ENCODE assay signal across 29 cellular contexts in the genomic region with DNA sequence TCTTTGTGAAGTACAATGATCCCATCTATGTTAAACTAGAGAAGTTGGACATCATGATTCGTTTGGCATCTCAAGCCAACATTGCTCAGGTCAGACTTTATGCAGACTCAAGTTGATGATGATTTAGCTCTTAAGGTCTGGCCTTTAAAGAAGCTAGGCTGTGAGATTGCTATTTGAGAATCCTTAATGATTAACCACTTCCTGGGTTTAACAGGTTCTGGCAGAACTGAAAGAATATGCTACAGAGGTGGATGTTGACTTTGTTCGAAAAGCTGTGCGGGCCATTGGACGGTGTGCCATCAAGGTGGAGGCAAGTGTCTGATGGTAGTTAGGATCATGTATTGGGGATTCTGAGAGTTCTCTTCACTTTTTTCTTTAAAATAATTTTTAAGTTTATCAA. TPM values are rescaled to one million over a fixed set of nuclear protein-coding genes. Genes with fewer than 3 reads are reported as not detected.
DNase-seq lines count a peak whose midpoint lies in the region; ATAC-seq and TF ChIP-seq lines count a peak whose summit lies in the region.
"Had no signal": no experiment of that assay in that cellular context is flagged by ENCODE, and none has a peak within 500 bp of the region (broad histone marks: within the 10 kb centered on the region; RNA-seq: fewer than 3 reads in every experiment).

No MANE protein-coding gene starts in this region.

- no peaks in the 10 kb centered on the region for H3K27me3 Mint-ChIP-seq in effector memory CD8-positive, alpha-beta T cell
- H3K27me3 Mint-ChIP-seq in progenitor cell of endocrine pancreas, result no peaks in the 10 kb centered on the region
- H3K27me3 Mint-ChIP-seq: activated naive CD4-positive, alpha-beta T cell treated with anti-CD3 and anti-CD28 coated beads, Interleukin-2, amount 50 U/mL, for 24 hours; activated T-helper 17 cell treated with anti-CD3 and anti-CD28 coated beads, Interleukin-2, amount 50 U/mL, for 72 hours had no signal

- ATAC-seq in effector memory CD8-positive, alpha-beta T cell (replicated peaks), result no peak
- ATAC-seq in left lung (peak; percentile 90), HG03521 (IDR thresholded peaks at IDR 0.05; ENCODE audit: unreplicated experiment) (no peak), HG03342 (IDR thresholded peaks at IDR 0.05; ENCODE audit: unreplicated experiment) (no peak)
- ATAC-seq: activated T-helper 17 cell treated with anti-CD3 and anti-CD28 coated beads, Interleukin-2, amount 50 U/mL, for 72 hours had no signal

- H3K36me3 Mint-ChIP-seq in effector memory CD8-positive, alpha-beta T cell (ENCODE audit: insufficient read depth), result peaks cover 59% of the 10 kb centered on the region
- peaks cover 11% of the 10 kb centered on the region for H3K36me3 Mint-ChIP-seq in progenitor cell of endocrine pancreas (ENCODE audit: insufficient read depth)

- peak overlapping the region; percentile 46 to 80 for H3K27ac Mint-ChIP-seq in effector memory CD8-positive, alpha-beta T cell
- H3K27ac Mint-ChIP-seq in progenitor cell of endocrine pancreas, result peak overlapping the region; percentile 93
- H3K27ac Mint-ChIP-seq: activated naive CD4-positive, alpha-beta T cell treated with anti-CD3 and anti-CD28 coated beads, Interleukin-2, amount 50 U/mL, for 24 hours; activated T-helper 17 cell treated with anti-CD3 and anti-CD28 coated beads, Interleukin-2, amount 50 U/mL, for 72 hours had no signal

- H3K4me3 Mint-ChIP-seq in effector memory CD8-positive, alpha-beta T cell, result no peak overlapping the region
- no peak overlapping the region for H3K4me3 Mint-ChIP-seq in progenitor cell of endocrine pancreas (ENCODE audit: low read depth)
- H3K4me3 Mint-ChIP-seq: activated naive CD4-positive, alpha-beta T cell treated with anti-CD3 and anti-CD28 coated beads, Interleukin-2, amount 50 U/mL, for 24 hours; activated T-helper 17 cell treated with anti-CD3 and anti-CD28 coated beads, Interleukin-2, amount 50 U/mL, for 72 hours had no signal

- no peak overlapping the region for H3K27ac ChIP-seq in left lung
- H3K27ac ChIP-seq: breast epithelium, C4-2B, colonic mucosa, prostate gland, RWPE1, SJSA1, transverse colon, WERI-Rb-1 had no signal

- H3K36me3 ChIP-seq in left lung, result peaks cover 0 to 81% of the 10 kb centered on the region in 2 donors
- H3K36me3 ChIP-seq: breast epithelium had no signal

- intact Hi-C loops in left lung (cut with DNase I), result no loop called here

- H3K4me1 Mint-ChIP-seq in effector memory CD8-positive, alpha-beta T cell (ENCODE audit: low read depth in 2 of 2), result peaks cover 0 to 24% of the 10 kb centered on the region in 2 donors
- H3K4me1 Mint-ChIP-seq in progenitor cell of endocrine pancreas (ENCODE audit: low read depth), result peaks cover 16% of the 10 kb centered on the region

- no peaks in the 10 kb centered on the region for H3K9me3 ChIP-seq in left lung
- H3K9me3 ChIP-seq: breast epithelium, colonic mucosa, prostate gland, SJSA1, transverse colon had no signal

- H3K4me3 ChIP-seq in left lung, result no peak overlapping the region
- H3K4me3 ChIP-seq: breast epithelium, colonic mucosa, prostate gland, SJSA1, transverse colon had no signal

- H3K4me1 ChIP-seq in left lung, result no peaks in the 10 kb centered on the region
- H3K4me1 ChIP-seq: breast epithelium, colonic mucosa, prostate gland, transverse colon had no signal

- no peak for TF ChIP-seq CTCF in left lung (IDR thresholded peaks at IDR 0.05)
- TF ChIP-seq CTCF in progenitor cell of endocrine pancreas (IDR thresholded peaks at IDR 0.05; ENCODE audit: unreplicated experiment), result no peak

- H3K27me3 ChIP-seq in left lung, result no peaks in the 10 kb centered on the region
- H3K27me3 ChIP-seq: breast epithelium, colonic mucosa, SJSA1, transverse colon had no signal

- no peaks in the 10 kb centered on the region for H3K9me3 Mint-ChIP-seq in effector memory CD8-positive, alpha-beta T cell
- no peaks in the 10 kb centered on the region for H3K9me3 Mint-ChIP-seq in progenitor cell of endocrine pancreas (ENCODE audit: low read depth)
- H3K9me3 Mint-ChIP-seq: activated naive CD4-positive, alpha-beta T cell treated with anti-CD3 and anti-CD28 coated beads, Interleukin-2, amount 50 U/mL, for 24 hours; activated T-helper 17 cell treated with anti-CD3 and anti-CD28 coated beads, Interleukin-2, amount 50 U/mL, for 72 hours had no signal

- peak; percentile 70 for DNase-seq in DMS53 (lab: John Stamatoyannopoulos, UW)
- DNase-seq in effector memory CD8-positive, alpha-beta T cell, result no peak
- DNase-seq in left lung, result no peak
- DNase-seq in progenitor cell of endocrine pancreas (ENCODE audit: low spot score, unreplicated experiment), result no peak
- no peak for DNase-seq in activated naive CD4-positive, alpha-beta T cell (lab: John Stamatoyannopoulos, UW)
- DNase-seq in hippocampal formation (lab: John Stamatoyannopoulos, UW), result no peak
- DNase-seq: activated CD4-positive, alpha-beta T cell treated with anti-CD3 and anti-CD28 coated beads for 48 hours; amniotic stem cell; Calu3; colonic mucosa; effector CD8-positive, alpha-beta T cell; KBM-7; NCI-H1092; NCI-H1694 treated with DMSO at 0.1 percent for 48 hours; NCI-H2171; stimulated activated CD4-positive, alpha-beta T cell treated with anti-CD3 and anti-CD28 coated beads, Interleukin-15, amount 100 ng/mL, for 24 hours; stimulated activated CD4-positive, alpha-beta T cell treated with anti-CD3 and anti-CD28 coated beads, Interleukin-4, amount 100 ng/mL, for 4 hours; T1000; transverse colon; WERI-Rb-1 had no signal

RNA-seq across cellular contexts. Expression of a gene that starts 40.3 kb away (rescaled TPM):
- 100 to 1,000 TPM; 173 to 195 TPM for total RNA-seq in left lung
- 194 and 200 TPM in 2 replicates for total RNA-seq in progenitor cell of endocrine pancreas

RNA-seq across cellular contexts. Expression of a gene that starts 49.0 kb away (rescaled TPM):
- total RNA-seq in left lung, result 1 to 10 TPM; 5.9 to 6.4 TPM
- total RNA-seq in progenitor cell of endocrine pancreas, result 4.2 and 5.1 TPM in 2 replicates
